In the genomic region with DNA sequence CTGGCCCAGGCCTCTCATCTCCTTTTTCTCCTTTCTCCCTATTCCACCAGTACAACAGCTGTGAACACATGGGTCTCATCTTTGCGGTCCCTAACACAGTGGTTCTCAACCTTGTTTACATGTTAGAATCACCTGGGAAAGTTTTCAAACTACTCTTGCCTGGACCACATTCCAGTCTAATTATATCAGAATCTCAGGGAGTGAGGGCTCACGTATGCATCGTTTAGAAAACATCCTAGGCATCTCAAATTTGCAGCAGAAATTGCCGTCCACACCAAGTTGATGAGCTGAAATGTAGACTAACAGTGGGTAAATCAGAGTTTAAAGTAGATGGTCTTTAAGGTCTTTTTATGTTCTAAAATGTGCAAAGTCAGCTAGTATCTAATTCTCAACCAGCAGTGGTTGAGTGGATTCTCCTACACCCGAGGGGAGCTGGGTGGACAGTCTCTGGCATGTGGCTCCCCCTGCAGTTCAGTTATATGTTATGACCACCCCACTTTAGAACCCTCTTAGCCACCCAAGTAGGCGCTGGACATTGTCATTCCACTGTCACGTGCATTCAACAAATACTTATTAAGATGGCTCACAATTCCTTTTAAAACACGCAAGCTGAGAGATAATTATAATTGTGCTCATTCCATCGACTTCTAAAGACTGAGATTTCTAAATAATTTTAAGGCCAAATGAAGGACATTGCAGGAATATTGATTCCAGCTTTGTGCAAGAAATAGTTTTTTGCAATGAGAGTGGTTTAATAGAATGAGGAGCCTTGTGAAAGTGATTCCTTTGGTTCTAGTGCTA, we compare ENCODE assay signal across 1 cellular context.
TF ChIP-seq lines count a peak whose summit lies in the region.

No MANE protein-coding gene starts in this region.

TF ChIP-seq in K562, 482 proteins besides CTCF, POLR2A, EP300 and RAD21:
- TF ChIP-seq MAFG (tag; conservative IDR thresholded peaks at IDR 0.05): peak; percentile 79
- peak; percentile 89 for TF ChIP-seq ZNF316 (IDR thresholded peaks at IDR 0.05)
- peak; percentile 39; the same call in 1 of the 2 replicates for TF ChIP-seq ZNF175 (CRISPR knock-in tag; IDR thresholded peaks at IDR 0.05; ENCODE audit: low read depth)
- peak; percentile 70 for TF ChIP-seq MAFK (IDR thresholded peaks at IDR 0.05; ENCODE audit: low read length)
- TF ChIP-seq BHLHE40 (IDR thresholded peaks at IDR 0.05; ENCODE audit: low read length): peak; percentile 25; the same call in 1 of the 2 replicates
- peak; percentile 81 for TF ChIP-seq C11orf30 (IDR thresholded peaks at IDR 0.05; ENCODE audit: low read depth)
- TF ChIP-seq MAFF (IDR thresholded peaks at IDR 0.05; ENCODE audit: low read length): peak; percentile 74
- TF ChIP-seq, protein P1, sequence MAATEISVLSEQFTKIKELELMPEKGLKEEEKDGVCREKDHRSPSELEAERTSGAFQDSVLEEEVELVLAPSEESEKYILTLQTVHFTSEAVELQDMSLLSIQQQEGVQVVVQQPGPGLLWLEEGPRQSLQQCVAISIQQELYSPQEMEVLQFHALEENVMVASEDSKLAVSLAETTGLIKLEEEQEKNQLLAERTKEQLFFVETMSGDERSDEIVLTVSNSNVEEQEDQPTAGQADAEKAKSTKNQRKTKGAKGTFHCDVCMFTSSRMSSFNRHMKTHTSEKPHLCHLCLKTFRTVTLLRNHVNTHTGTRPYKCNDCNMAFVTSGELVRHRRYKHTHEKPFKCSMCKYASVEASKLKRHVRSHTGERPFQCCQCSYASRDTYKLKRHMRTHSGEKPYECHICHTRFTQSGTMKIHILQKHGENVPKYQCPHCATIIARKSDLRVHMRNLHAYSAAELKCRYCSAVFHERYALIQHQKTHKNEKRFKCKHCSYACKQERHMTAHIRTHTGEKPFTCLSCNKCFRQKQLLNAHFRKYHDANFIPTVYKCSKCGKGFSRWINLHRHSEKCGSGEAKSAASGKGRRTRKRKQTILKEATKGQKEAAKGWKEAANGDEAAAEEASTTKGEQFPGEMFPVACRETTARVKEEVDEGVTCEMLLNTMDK (IDR thresholded peaks at IDR 0.05; ENCODE audit: borderline replicate concordance, insufficient read depth, low read depth, low read length, poor library complexity, severe bottlenecking): peak; percentile 18
